Comparison of ENCODE assay signal across 34 cellular contexts in the genomic region with DNA sequence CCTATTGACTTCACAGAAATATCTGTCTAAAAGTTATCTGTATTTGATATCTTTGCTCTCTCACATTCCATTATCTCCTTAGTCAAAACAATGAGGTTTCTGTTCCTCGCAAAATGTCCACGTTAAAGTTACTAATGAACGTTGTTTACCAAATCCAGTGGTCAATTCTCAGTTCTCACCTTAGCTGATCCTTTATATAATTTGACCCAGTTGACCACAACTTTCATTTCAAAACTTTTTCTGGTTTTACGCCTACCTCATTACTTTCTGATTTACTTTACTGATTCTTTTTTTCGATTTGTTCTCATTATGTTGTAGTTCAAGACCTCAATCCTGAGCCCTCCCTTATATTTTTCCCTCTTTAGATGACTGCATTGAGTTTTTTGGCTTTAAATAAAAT.
"Had no signal": no experiment of that assay in that cellular context is flagged by ENCODE, and none has a peak within 500 bp of the region (broad histone marks: within the 10 kb centered on the region; RNA-seq: fewer than 3 reads in every experiment).

No MANE protein-coding gene starts in this region.

- H3K36me3 ChIP-seq: adrenal gland, cardiac muscle cell, colonic mucosa had no signal

- H3K4me1 Mint-ChIP-seq: activated B cell treated with CpG ODN at 0.5 μM for 24 hours; activated CD4-positive, alpha-beta T cell treated with anti-CD3 and anti-CD28 coated beads, Interleukin-2, amount 10 ng/mL, durations not matched to agents 24 days and 14 days; activated naive CD8-positive, alpha-beta T cell treated with anti-CD3 and anti-CD28 coated beads for 36 hours; brain; central memory CD8-positive, alpha-beta T cell had no signal

- H3K4me3 Mint-ChIP-seq: activated B cell treated with CpG ODN at 0.5 μM for 24 hours; activated CD4-positive, alpha-beta memory T cell treated with anti-CD3 and anti-CD28 coated beads for 36 hours; activated CD4-positive, alpha-beta T cell treated with anti-CD3 and anti-CD28 coated beads, Interleukin-2, amount 10 ng/mL, durations not matched to agents 24 days and 14 days; activated CD8-positive, alpha-beta T cell treated with anti-CD3 and anti-CD28 coated beads for 36 hours; activated naive CD4-positive, alpha-beta T cell treated with anti-CD3 and anti-CD28 coated beads for 36 hours; activated naive CD8-positive, alpha-beta T cell treated with anti-CD3 and anti-CD28 coated beads for 36 hours; activated T-cell treated with anti-CD3 and anti-CD28 coated beads, Interleukin-2, amount 50 U/mL, for 24 hours; brain; central memory CD8-positive, alpha-beta T cell; T-helper 1 cell treated with Interleukin-12 subunit alpha and Interleukin-12 subunit beta and Interleukin-4 antibody, amounts not matched to agents 30 μg/mL and 1 μg/mL, for 36 hours; T-helper 2 cell treated with Interferon-gamma antibody and Interleukin-4, amounts not matched to agents 5 μg/mL and 100 μg/mL, for 36 hours had no signal

- H3K9me3 ChIP-seq: adrenal gland, colonic mucosa had no signal

- ATAC-seq: activated CD8-positive, alpha-beta T cell treated with anti-CD3 and anti-CD28 coated beads for 36 hours; activated naive CD4-positive, alpha-beta T cell treated with anti-CD3 and anti-CD28 coated beads, Interleukin-2, amount 50 U/mL, for 72 hours had no signal

- DNase-seq: activated B cell treated with CpG ODN at 0.5 μM for 24 hours; activated CD4-positive, alpha-beta memory T cell treated with anti-CD3 and anti-CD28 coated beads for 36 hours; activated CD4-positive, alpha-beta T cell treated with anti-CD3 and anti-CD28 coated beads for 4 hours; activated CD4-positive, alpha-beta T cell treated with anti-CD3 and anti-CD28 coated beads, Interleukin-2, amount 10 ng/mL, durations not matched to agents 24 days and 14 days; activated CD4-positive, alpha-beta T cell treated with anti-CD3 and anti-CD28 coated beads, Interleukin-2, amount 50 U/mL, for 1 hour; activated CD4-positive, alpha-beta T cell treated with anti-CD3 and anti-CD28 coated beads, Interleukin-2, amount 50 U/mL, for 4 hours; activated CD4-positive, CD25-positive, alpha-beta regulatory T cell treated with anti-CD3 and anti-CD28 coated beads, Interleukin-2, amount 50 U/mL, for 72 hours; activated CD8-positive, alpha-beta memory T cell treated with anti-CD3 and anti-CD28 coated beads, Interleukin-2, amount 50 U/mL, for 48 hours; activated CD8-positive, alpha-beta T cell treated with anti-CD3 and anti-CD28 coated beads for 36 hours; activated effector memory CD4-positive, alpha-beta T cell treated with Interleukin-2 at 50 U/mL for 16 hours; activated gamma-delta T cell; activated naive CD4-positive, alpha-beta T cell treated with anti-CD3 and anti-CD28 coated beads for 36 hours; activated naive CD4-positive, alpha-beta T cell treated with anti-CD3 and anti-CD28 coated beads, Interleukin-2, amount 50 U/mL, for 16 hours; activated naive CD8-positive, alpha-beta T cell treated with anti-CD3 and anti-CD28 coated beads for 36 hours; activated T-cell treated with anti-CD3 and anti-CD28 coated beads, Interleukin-2, amount 50 U/mL, for 24 hours; activated T-cell treated with anti-CD3 and anti-CD28 coated beads, Interleukin-2, amount 50 U/mL, for 48 hours; adrenal gland; amniotic stem cell; aorta; caudate nucleus; cerebellar nuclear complex; colonic mucosa; T-helper 2 cell; T-helper 9 cell had no signal

- H3K27me3 ChIP-seq: adrenal gland, cardiac muscle cell, colonic mucosa had no signal

- H3K4me1 ChIP-seq: adrenal gland, colonic mucosa had no signal

- H3K36me3 Mint-ChIP-seq: activated CD4-positive, alpha-beta memory T cell treated with anti-CD3 and anti-CD28 coated beads for 36 hours; activated naive CD4-positive, alpha-beta T cell treated with anti-CD3 and anti-CD28 coated beads, Interleukin-2, amount 50 U/mL, for 72 hours; activated naive CD8-positive, alpha-beta T cell treated with anti-CD3 and anti-CD28 coated beads for 36 hours; brain had no signal

- H3K9me3 Mint-ChIP-seq: activated B cell treated with CpG ODN at 0.5 μM for 24 hours; activated CD4-positive, alpha-beta memory T cell treated with anti-CD3 and anti-CD28 coated beads for 36 hours; activated CD4-positive, alpha-beta T cell treated with anti-CD3 and anti-CD28 coated beads, Interleukin-2, amount 10 ng/mL, durations not matched to agents 24 days and 14 days; activated CD8-positive, alpha-beta T cell treated with anti-CD3 and anti-CD28 coated beads for 36 hours; activated naive CD4-positive, alpha-beta T cell treated with anti-CD3 and anti-CD28 coated beads for 36 hours; activated naive CD4-positive, alpha-beta T cell treated with anti-CD3 and anti-CD28 coated beads, Interleukin-2, amount 50 U/mL, for 72 hours; activated naive CD8-positive, alpha-beta T cell treated with anti-CD3 and anti-CD28 coated beads for 36 hours; activated T-cell treated with anti-CD3 and anti-CD28 coated beads, Interleukin-2, amount 50 U/mL, for 24 hours; activated T-helper 2 cell treated with anti-CD3 and anti-CD28 coated beads, Interferon-gamma antibody, Interleukin-2, Interleukin-4, amounts not matched to agents 10 μg/mL and 5 μg/mL and 100 μg/mL, durations not matched to agents 14 hours and 24 hours and 36 hours; brain; central memory CD8-positive, alpha-beta T cell; T-helper 1 cell treated with Interleukin-12 subunit alpha and Interleukin-12 subunit beta and Interleukin-4 antibody, amounts not matched to agents 30 μg/mL and 1 μg/mL, for 36 hours; T-helper 2 cell treated with Interferon-gamma antibody and Interleukin-4, amounts not matched to agents 5 μg/mL and 100 μg/mL, for 36 hours had no signal

- H3K27ac Mint-ChIP-seq: activated B cell treated with CpG ODN at 0.5 μM for 24 hours; activated CD4-positive, alpha-beta memory T cell treated with anti-CD3 and anti-CD28 coated beads for 36 hours; activated CD4-positive, alpha-beta T cell treated with anti-CD3 and anti-CD28 coated beads, Interleukin-2, amount 10 ng/mL, durations not matched to agents 24 days and 14 days; activated CD8-positive, alpha-beta T cell treated with anti-CD3 and anti-CD28 coated beads for 36 hours; activated naive CD4-positive, alpha-beta T cell treated with anti-CD3 and anti-CD28 coated beads for 36 hours; activated naive CD4-positive, alpha-beta T cell treated with anti-CD3 and anti-CD28 coated beads, Interleukin-2, amount 50 U/mL, for 72 hours; activated naive CD8-positive, alpha-beta T cell treated with anti-CD3 and anti-CD28 coated beads for 36 hours; activated T-cell treated with anti-CD3 and anti-CD28 coated beads, Interleukin-2, amount 50 U/mL, for 24 hours; activated T-helper 2 cell treated with anti-CD3 and anti-CD28 coated beads, Interferon-gamma antibody, Interleukin-2, Interleukin-4, amounts not matched to agents 10 μg/mL and 5 μg/mL and 100 μg/mL, durations not matched to agents 14 hours and 24 hours and 36 hours; brain; T-helper 1 cell treated with Interleukin-12 subunit alpha and Interleukin-12 subunit beta and Interleukin-4 antibody, amounts not matched to agents 30 μg/mL and 1 μg/mL, for 36 hours; T-helper 2 cell treated with Interferon-gamma antibody and Interleukin-4, amounts not matched to agents 5 μg/mL and 100 μg/mL, for 36 hours had no signal

- H3K27me3 Mint-ChIP-seq: activated B cell treated with CpG ODN at 0.5 μM for 24 hours; activated CD4-positive, alpha-beta memory T cell treated with anti-CD3 and anti-CD28 coated beads for 36 hours; activated CD4-positive, alpha-beta T cell treated with anti-CD3 and anti-CD28 coated beads, Interleukin-2, amount 10 ng/mL, durations not matched to agents 24 days and 14 days; activated CD8-positive, alpha-beta T cell treated with anti-CD3 and anti-CD28 coated beads for 36 hours; activated naive CD8-positive, alpha-beta T cell treated with anti-CD3 and anti-CD28 coated beads for 36 hours; activated T-cell treated with anti-CD3 and anti-CD28 coated beads, Interleukin-2, amount 50 U/mL, for 24 hours; brain; central memory CD8-positive, alpha-beta T cell had no signal

- H3K27ac ChIP-seq: adrenal gland, cardiac muscle cell, colonic mucosa, VCaP had no signal

- H3K4me3 ChIP-seq: adrenal gland, cardiac muscle cell, colonic mucosa had no signal

- FAIRE-seq: bronchial epithelial cell, TTC549 had no signal
